In genomic region chr10:22316286-22317120, GRCh38 we compare ENCODE assay signal across 7 cellular contexts. TPM values are rescaled to one million over a fixed set of nuclear protein-coding genes. Genes with fewer than 3 reads are reported as not detected.
DNase-seq lines count a peak whose midpoint lies in the region; ATAC-seq and TF ChIP-seq lines count a peak whose summit lies in the region.

Gene COMMD3 (plus strand): TSS chr10:22316388. CDS start chr10:22316418, 30 bp downstream.

- DNase-seq in GM13977 (ENCODE audit: low spot score) (peak; percentile 82), NCI-H1092 treated with DMSO at 0.1 percent for 48 hours (lab: John Stamatoyannopoulos, UW) (peak; percentile 78), astrocyte of the hippocampus (ENCODE audit: low read depth, low spot score) (peak; percentile 95), hepatic stellate cell (ENCODE audit: low spot score) (peak; percentile 78)

- H3K9ac ChIP-seq in rectal smooth muscle tissue (ENCODE audit: low read length) = peak within 1 kb of the TSS; percentile 66

- H3K36me3 ChIP-seq in rectal smooth muscle tissue (ENCODE audit: control insufficient read depth, insufficient read depth, low read length) = no peaks in the 10 kb centered on the region

- peak within 1 kb of the TSS; percentile 90 for H3K27ac ChIP-seq in rectal smooth muscle tissue (ENCODE audit: low read depth, low read length)

- peak; percentile 61 for ATAC-seq in HG02571 (IDR thresholded peaks at IDR 0.05; ENCODE audit: unreplicated experiment)

- in situ Hi-C loops in GM13977 (cut with MboI; ENCODE audit: low pct_unique_long_range_greater_than_20kb, low sequenced_read_pairs, unreplicated experiment) = loop anchor here (25.0 kb wide), 1 partner anchor 671 kb away; no protein-coding TSS in a partner anchor

- H3K4me3 ChIP-seq in rectal smooth muscle tissue (ENCODE audit: low read length) = peak within 1 kb of the TSS; percentile 80

- peaks cover 17% of the 10 kb centered on the region for H3K4me1 ChIP-seq in rectal smooth muscle tissue (ENCODE audit: control insufficient read depth, insufficient read depth, low read length)

- intact Hi-C loops in T-helper 2 cell treated with Interferon-gamma antibody and Interleukin-4, amounts not matched to agents 100 ng/mL and 5 ng/mL, for 36 hours (cut with micrococcal nuclease) = loop anchor here (1.0 to 5.0 kb wide), 7 partner anchors 8 to 784 kb away; partner anchors contain the start of genes DNAJC1 and MLLT10

- TF ChIP-seq CTCF in GM13977 (IDR thresholded peaks at IDR 0.05; ENCODE audit: extremely low read depth, insufficient read depth, missing control alignments) = no peak

- H3K27me3 ChIP-seq in rectal smooth muscle tissue (ENCODE audit: control insufficient read depth, insufficient read depth, low read length) = no peaks in the 10 kb centered on the region

RNA-seq across cellular contexts. Expression of gene COMMD3, which starts in this region (rescaled TPM):
- total RNA-seq in T-helper 2 cell treated with Interferon-gamma antibody and Interleukin-4, amounts not matched to agents 100 ng/mL and 5 ng/mL, for 36 hours = 73.1 and 75.9 TPM in 2 replicates

Comparison
In these comparisons a context has a peak if more than half of its experiments do, and no peak if none do; other contexts are left out.
1. Peak in every context shown above with its lines: DNase-seq, ATAC-seq, H3K4me3 ChIP-seq and H3K27ac ChIP-seq.